ENCODE assay signal across 1 cellular context in genomic region chr10:24724381-24725228, GRCh38.
TF ChIP-seq lines count a peak whose summit lies in the region.

No MANE protein-coding gene starts in this region.

TF ChIP-seq in K562, 482 proteins besides CTCF, POLR2A, EP300 and RAD21 (continued from another document and continues in another):
- TF ChIP-seq GTF3C2 (IDR thresholded peaks at IDR 0.05; ENCODE audit: borderline replicate concordance, extremely low read depth, insufficient read length), result no peak
- TF ChIP-seq FOXM1 (IDR thresholded peaks at IDR 0.05; ENCODE audit: low read depth), result peak; percentile 58
- TF ChIP-seq FOXM1 (CRISPR knock-in tag; IDR thresholded peaks at IDR 0.05; ENCODE audit: low read depth), result no peak
- TF ChIP-seq GATAD2A (IDR thresholded peaks at IDR 0.05), result peak; percentile 29; the same call in 1 of the 2 replicates
- TF ChIP-seq BRD9 (IDR thresholded peaks at IDR 0.05; ENCODE audit: low read depth, partially characterized antibody), result no peak
- TF ChIP-seq SMAD4 (CRISPR knock-in tag; conservative IDR thresholded peaks at IDR 0.05), result peak; percentile 23; the same call in 1 of the 2 replicates
- TF ChIP-seq ZSCAN32 (CRISPR knock-in tag; IDR thresholded peaks at IDR 0.05), result no peak
- peak; percentile 90 for TF ChIP-seq PRDM10 (IDR thresholded peaks at IDR 0.05; ENCODE audit: partially characterized antibody)
- TF ChIP-seq ZNF3 (CRISPR knock-in tag; IDR thresholded peaks at IDR 0.05), result no peak
- 0 out of 2 replicates have a peak, but pooled peaks have one; percentile 28 for TF ChIP-seq AFF4 (CRISPR knock-in tag; IDR thresholded peaks at IDR 0.05)
- peak; percentile 58 to 83 for TF ChIP-seq E2F6 (IDR thresholded peaks at IDR 0.05; ENCODE audit: borderline replicate concordance in 1 of 2, extremely low read depth in 1 of 2, insufficient read depth in 1 of 2, insufficient read length in 1 of 2, low read depth in 1 of 2, low read length in 1 of 2, poor library complexity in 1 of 2, severe bottlenecking in 1 of 2)
- peak in 1 of 2 experiments; percentile 22; a peak in 1 of 4 replicates for TF ChIP-seq HDAC1 (IDR thresholded peaks at IDR 0.05)
- TF ChIP-seq ZNF41 (CRISPR knock-in tag; conservative IDR thresholded peaks at IDR 0.05), result no peak
- TF ChIP-seq PHF20 (IDR thresholded peaks at IDR 0.05; ENCODE audit: partially characterized antibody), result no peak
- TF ChIP-seq MAX (CRISPR knock-in tag; IDR thresholded peaks at IDR 0.05), result no peak; the same call in 1 of the 2 replicates
- TF ChIP-seq CBFB (CRISPR knock-in tag; IDR thresholded peaks at IDR 0.05), result no peak
- TF ChIP-seq HIVEP1 (CRISPR knock-in tag; IDR thresholded peaks at IDR 0.05), result no peak
- no peak for TF ChIP-seq ZBTB9 (CRISPR knock-in tag; IDR thresholded peaks at IDR 0.05)
- TF ChIP-seq RBFOX2 (IDR thresholded peaks at IDR 0.05; ENCODE audit: low read depth, low read length), result peak; percentile 75
- TF ChIP-seq PHF21A (IDR thresholded peaks at IDR 0.05; ENCODE audit: borderline replicate concordance, low read depth), result peak; percentile 2; the same call in 1 of the 2 replicates
- peak; percentile 56; the same call in 1 of the 2 replicates for TF ChIP-seq POLR2H (tag; IDR thresholded peaks at IDR 0.05; ENCODE audit: low read depth)
- no peak; the same call in 1 of the 2 replicates for TF ChIP-seq SMARCE1 (IDR thresholded peaks at IDR 0.05)
- no peak for TF ChIP-seq CC2D1A (IDR thresholded peaks at IDR 0.05)
- no peak for TF ChIP-seq ILK (tag; IDR thresholded peaks at IDR 0.05; ENCODE audit: borderline replicate concordance, low read depth)
- no peak for TF ChIP-seq ZMIZ1 (IDR thresholded peaks at IDR 0.05; ENCODE audit: low read depth in 2 of 2, low read length in 2 of 2)
- peak; percentile 66 for TF ChIP-seq ASH1L (IDR thresholded peaks at IDR 0.05; ENCODE audit: borderline replicate concordance, low read depth, partially characterized antibody)
- TF ChIP-seq ZNF212 (CRISPR knock-in tag; IDR thresholded peaks at IDR 0.05), result no peak
- no peak for TF ChIP-seq ZNF175 (CRISPR knock-in tag; IDR thresholded peaks at IDR 0.05; ENCODE audit: low read depth)
- TF ChIP-seq TFAP4 (CRISPR knock-in tag; IDR thresholded peaks at IDR 0.05; ENCODE audit: borderline replicate concordance), result peak; percentile 25; the same call in 1 of the 2 replicates
- no peak for TF ChIP-seq KHSRP (IDR thresholded peaks at IDR 0.05)
- no peak for TF ChIP-seq DLX4 (CRISPR knock-in tag; IDR thresholded peaks at IDR 0.05)
- no peak for TF ChIP-seq ZFP36 (IDR thresholded peaks at IDR 0.05; ENCODE audit: low read depth, low read length, partially characterized antibody)
- TF ChIP-seq L3MBTL2 (IDR thresholded peaks at IDR 0.05), result peak; percentile 66; the same call in 1 of the 2 replicates
- TF ChIP-seq KDM4B (IDR thresholded peaks at IDR 0.05; ENCODE audit: borderline replicate concordance in 2 of 2, low read depth in 1 of 2), result no peak
- no peak for TF ChIP-seq E2F5 (CRISPR knock-in tag; IDR thresholded peaks at IDR 0.05)
- TF ChIP-seq CBX1 (IDR thresholded peaks at IDR 0.05; ENCODE audit: low read depth), result 0 out of 2 replicates have a peak, but pooled peaks have one; percentile 16
- no peak for TF ChIP-seq HDAC3 (IDR thresholded peaks at IDR 0.05; ENCODE audit: borderline replicate concordance, partially characterized antibody)
- TF ChIP-seq HBP1 (CRISPR knock-in tag; IDR thresholded peaks at IDR 0.05), result no peak
